1 cellular context compared by ENCODE assay signal in genomic region chr20:62376112-62377063, GRCh38.
TF ChIP-seq lines count a peak whose summit lies in the region.

No MANE protein-coding gene starts in this region.

TF ChIP-seq in WTC11, 78 proteins besides CTCF, POLR2A, EP300 and RAD21 (continued from another document):
- TF ChIP-seq, protein P1, sequence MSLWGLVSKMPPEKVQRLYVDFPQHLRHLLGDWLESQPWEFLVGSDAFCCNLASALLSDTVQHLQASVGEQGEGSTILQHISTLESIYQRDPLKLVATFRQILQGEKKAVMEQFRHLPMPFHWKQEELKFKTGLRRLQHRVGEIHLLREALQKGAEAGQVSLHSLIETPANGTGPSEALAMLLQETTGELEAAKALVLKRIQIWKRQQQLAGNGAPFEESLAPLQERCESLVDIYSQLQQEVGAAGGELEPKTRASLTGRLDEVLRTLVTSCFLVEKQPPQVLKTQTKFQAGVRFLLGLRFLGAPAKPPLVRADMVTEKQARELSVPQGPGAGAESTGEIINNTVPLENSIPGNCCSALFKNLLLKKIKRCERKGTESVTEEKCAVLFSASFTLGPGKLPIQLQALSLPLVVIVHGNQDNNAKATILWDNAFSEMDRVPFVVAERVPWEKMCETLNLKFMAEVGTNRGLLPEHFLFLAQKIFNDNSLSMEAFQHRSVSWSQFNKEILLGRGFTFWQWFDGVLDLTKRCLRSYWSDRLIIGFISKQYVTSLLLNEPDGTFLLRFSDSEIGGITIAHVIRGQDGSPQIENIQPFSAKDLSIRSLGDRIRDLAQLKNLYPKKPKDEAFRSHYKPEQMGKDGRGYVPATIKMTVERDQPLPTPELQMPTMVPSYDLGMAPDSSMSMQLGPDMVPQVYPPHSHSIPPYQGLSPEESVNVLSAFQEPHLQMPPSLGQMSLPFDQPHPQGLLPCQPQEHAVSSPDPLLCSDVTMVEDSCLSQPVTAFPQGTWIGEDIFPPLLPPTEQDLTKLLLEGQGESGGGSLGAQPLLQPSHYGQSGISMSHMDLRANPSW (CRISPR knock-in tag; conservative IDR thresholded peaks at IDR 0.05; ENCODE audit: low read depth), result no peak
- no peak for TF ChIP-seq ZNF263 (CRISPR knock-in tag; IDR thresholded peaks at IDR 0.05; ENCODE audit: low read depth)
- TF ChIP-seq ATF1 (CRISPR knock-in tag; IDR thresholded peaks at IDR 0.05), result no peak
- no peak for TF ChIP-seq SMAD3 (CRISPR knock-in tag; IDR thresholded peaks at IDR 0.05; ENCODE audit: borderline replicate concordance)
- no peak for TF ChIP-seq CBFB (CRISPR knock-in tag; IDR thresholded peaks at IDR 0.05; ENCODE audit: low read depth)
- TF ChIP-seq NFE2L1 (CRISPR knock-in tag; IDR thresholded peaks at IDR 0.05), result no peak
- TF ChIP-seq, protein P2, sequence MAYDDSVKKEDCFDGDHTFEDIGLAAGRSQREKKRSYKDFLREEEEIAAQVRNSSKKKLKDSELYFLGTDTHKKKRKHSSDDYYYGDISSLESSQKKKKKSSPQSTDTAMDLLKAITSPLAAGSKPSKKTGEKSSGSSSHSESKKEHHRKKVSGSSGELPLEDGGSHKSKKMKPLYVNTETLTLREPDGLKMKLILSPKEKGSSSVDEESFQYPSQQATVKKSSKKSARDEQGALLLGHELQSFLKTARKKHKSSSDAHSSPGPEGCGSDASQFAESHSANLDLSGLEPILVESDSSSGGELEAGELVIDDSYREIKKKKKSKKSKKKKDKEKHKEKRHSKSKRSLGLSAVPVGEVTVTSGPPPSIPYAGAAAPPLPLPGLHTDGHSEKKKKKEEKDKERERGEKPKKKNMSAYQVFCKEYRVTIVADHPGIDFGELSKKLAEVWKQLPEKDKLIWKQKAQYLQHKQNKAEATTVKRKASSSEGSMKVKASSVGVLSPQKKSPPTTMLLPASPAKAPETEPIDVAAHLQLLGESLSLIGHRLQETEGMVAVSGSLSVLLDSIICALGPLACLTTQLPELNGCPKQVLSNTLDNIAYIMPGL (CRISPR knock-in tag; IDR thresholded peaks at IDR 0.05), result no peak
- no peak for TF ChIP-seq NR1H2 (CRISPR knock-in tag; IDR thresholded peaks at IDR 0.05)
- no peak for TF ChIP-seq TCF7 (CRISPR knock-in tag; IDR thresholded peaks at IDR 0.05; ENCODE audit: low read depth)
- no peak for TF ChIP-seq E2F4 (CRISPR knock-in tag; IDR thresholded peaks at IDR 0.05; ENCODE audit: borderline replicate concordance, low read depth)
- no peak for TF ChIP-seq EMX1 (CRISPR knock-in tag; IDR thresholded peaks at IDR 0.05)
- TF ChIP-seq MAX (CRISPR knock-in tag; IDR thresholded peaks at IDR 0.05), result peak; percentile 54
- TF ChIP-seq TEAD4 (CRISPR knock-in tag; IDR thresholded peaks at IDR 0.05), result peak; percentile 75; the same call in 1 of the 2 replicates
- TF ChIP-seq, protein P3, sequence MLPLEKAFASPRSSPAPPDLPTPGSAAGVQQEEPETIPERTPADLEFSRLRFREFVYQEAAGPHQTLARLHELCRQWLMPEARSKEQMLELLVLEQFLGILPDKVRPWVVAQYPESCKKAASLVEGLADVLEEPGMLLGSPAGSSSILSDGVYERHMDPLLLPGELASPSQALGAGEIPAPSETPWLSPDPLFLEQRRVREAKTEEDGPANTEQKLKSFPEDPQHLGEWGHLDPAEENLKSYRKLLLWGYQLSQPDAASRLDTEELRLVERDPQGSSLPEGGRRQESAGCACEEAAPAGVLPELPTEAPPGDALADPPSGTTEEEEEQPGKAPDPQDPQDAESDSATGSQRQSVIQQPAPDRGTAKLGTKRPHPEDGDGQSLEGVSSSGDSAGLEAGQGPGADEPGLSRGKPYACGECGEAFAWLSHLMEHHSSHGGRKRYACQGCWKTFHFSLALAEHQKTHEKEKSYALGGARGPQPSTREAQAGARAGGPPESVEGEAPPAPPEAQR (CRISPR knock-in tag; IDR thresholded peaks at IDR 0.05), result no peak
- no peak for TF ChIP-seq ZNF396 (CRISPR knock-in tag; IDR thresholded peaks at IDR 0.05; ENCODE audit: borderline replicate concordance)
- no peak for TF ChIP-seq ESRRA (CRISPR knock-in tag; IDR thresholded peaks at IDR 0.05; ENCODE audit: borderline replicate concordance)
- 0 out of 2 replicates have a peak, but pooled peaks have one; percentile 24 for TF ChIP-seq SP1 (CRISPR knock-in tag; conservative IDR thresholded peaks at IDR 0.05)
- TF ChIP-seq, protein P4, sequence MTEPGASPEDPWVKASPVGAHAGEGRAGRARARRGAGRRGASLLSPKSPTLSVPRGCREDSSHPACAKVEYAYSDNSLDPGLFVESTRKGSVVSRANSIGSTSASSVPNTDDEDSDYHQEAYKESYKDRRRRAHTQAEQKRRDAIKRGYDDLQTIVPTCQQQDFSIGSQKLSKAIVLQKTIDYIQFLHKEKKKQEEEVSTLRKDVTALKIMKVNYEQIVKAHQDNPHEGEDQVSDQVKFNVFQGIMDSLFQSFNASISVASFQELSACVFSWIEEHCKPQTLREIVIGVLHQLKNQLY (CRISPR knock-in tag; IDR thresholded peaks at IDR 0.05), result no peak
- TF ChIP-seq ERG (CRISPR knock-in tag; IDR thresholded peaks at IDR 0.05), result 0 out of 2 replicates have a peak, but pooled peaks have one; percentile 42
- TF ChIP-seq ELF4 (CRISPR knock-in tag; IDR thresholded peaks at IDR 0.05; ENCODE audit: low read depth), result no peak
- no peak for TF ChIP-seq GTF2I (CRISPR knock-in tag; conservative IDR thresholded peaks at IDR 0.05)
